Comparison of ENCODE assay signal across 8 cellular contexts in genomic region chr18:32470713-32471633, GRCh38. TPM values are rescaled to one million over a fixed set of nuclear protein-coding genes. Genes with fewer than 3 reads are reported as not detected.
DNase-seq lines count a peak whose midpoint lies in the region; ATAC-seq and TF ChIP-seq lines count a peak whose summit lies in the region.

GAREM1 (minus strand) TSS chr18:32470882; CDS start chr18:32470428, 454 bp downstream.

- H3K27me3 Mint-ChIP-seq in activated T-helper 1 cell treated with anti-CD3 and anti-CD28 coated beads, Interleukin-12 subunit alpha, Interleukin-12 subunit beta, Interleukin-2, Interleukin-4 antibody, amounts not matched to agents 30 ng/mL and 10 ng/mL and 1 ng/mL, durations not matched to agents 14 hours and 24 hours and 36 hours (ENCODE audit: insufficient read depth), result peaks cover 63% of the 10 kb centered on the region
- H3K27me3 Mint-ChIP-seq in naive B cell, result peaks cover 40 to 66% (median 59%) of the 10 kb centered on the region in 3 donors
- H3K27me3 Mint-ChIP-seq in stimulated activated memory B cell treated with anti-CD40 and anti-IgM and Interleukin-4, amounts not matched to agents 10 μg/mL and 1 μg/mL and 100 μg/mL, for 72 hours, result peaks cover 66% of the 10 kb centered on the region

- TF ChIP-seq POLR2A in Peyer's patch (IDR thresholded peaks at IDR 0.05), result peak; percentile 92 to 94

- H3K4me1 ChIP-seq in Peyer's patch, result peaks cover 0 to 12% (median 2%) of the 10 kb centered on the region in 4 donors

- H3K36me3 Mint-ChIP-seq in activated T-helper 1 cell treated with anti-CD3 and anti-CD28 coated beads, Interleukin-12 subunit alpha, Interleukin-12 subunit beta, Interleukin-2, Interleukin-4 antibody, amounts not matched to agents 30 ng/mL and 10 ng/mL and 1 ng/mL, durations not matched to agents 14 hours and 24 hours and 36 hours (ENCODE audit: low read depth), result no peaks in the 10 kb centered on the region
- no peaks in the 10 kb centered on the region for H3K36me3 Mint-ChIP-seq in naive B cell
- H3K36me3 Mint-ChIP-seq in stimulated activated memory B cell treated with anti-CD40 and anti-IgM and Interleukin-4, amounts not matched to agents 10 μg/mL and 1 μg/mL and 100 μg/mL, for 72 hours, result no peaks in the 10 kb centered on the region

- DNase-seq in DMS79 (lab: John Stamatoyannopoulos, UW) (peak; percentile 92), KG1 (lab: John Stamatoyannopoulos, UW) (peak; percentile 77), Peyer's patch (peak; percentile 51 to 95 (median 95)), fibroblast of gingiva (ENCODE audit: low read depth) (peak; percentile 98), naive B cell (peak; percentile 71)
- peak; percentile 79 for DNase-seq in activated T-helper 1 cell treated with anti-CD3 and anti-CD28 coated beads, Interleukin-12 subunit alpha, Interleukin-12 subunit beta, Interleukin-2, Interleukin-4 antibody, amounts not matched to agents 30 ng/mL and 10 ng/mL and 1 ng/mL, durations not matched to agents 14 hours and 24 hours and 36 hours (ENCODE audit: low spot score)

- no peak within 1 kb of the TSS for H3K27ac Mint-ChIP-seq in activated T-helper 1 cell treated with anti-CD3 and anti-CD28 coated beads, Interleukin-12 subunit alpha, Interleukin-12 subunit beta, Interleukin-2, Interleukin-4 antibody, amounts not matched to agents 30 ng/mL and 10 ng/mL and 1 ng/mL, durations not matched to agents 14 hours and 24 hours and 36 hours
- peak within 1 kb of the TSS in 3 of 6 donors; percentile 17 to 63 (median 26) for H3K27ac Mint-ChIP-seq in naive B cell
- H3K27ac Mint-ChIP-seq in stimulated activated memory B cell treated with anti-CD40 and anti-IgM and Interleukin-4, amounts not matched to agents 10 μg/mL and 1 μg/mL and 100 μg/mL, for 72 hours, result no peak within 1 kb of the TSS

- no peaks in the 10 kb centered on the region for H3K9me3 ChIP-seq in Peyer's patch

- no peaks in the 10 kb centered on the region for H3K27me3 ChIP-seq in Peyer's patch

- peak within 1 kb of the TSS; percentile 49 to 93 (median 70) for H3K4me3 ChIP-seq in Peyer's patch

- H3K9me3 Mint-ChIP-seq in activated T-helper 1 cell treated with anti-CD3 and anti-CD28 coated beads, Interleukin-12 subunit alpha, Interleukin-12 subunit beta, Interleukin-2, Interleukin-4 antibody, amounts not matched to agents 30 ng/mL and 10 ng/mL and 1 ng/mL, durations not matched to agents 14 hours and 24 hours and 36 hours, result no peaks in the 10 kb centered on the region
- H3K9me3 Mint-ChIP-seq in naive B cell, result no peaks in the 10 kb centered on the region
- no peaks in the 10 kb centered on the region for H3K9me3 Mint-ChIP-seq in stimulated activated memory B cell treated with anti-CD40 and anti-IgM and Interleukin-4, amounts not matched to agents 10 μg/mL and 1 μg/mL and 100 μg/mL, for 72 hours

- intact Hi-C loops in activated T-helper 1 cell treated with anti-CD3 and anti-CD28 coated beads, Interleukin-12 subunit alpha, Interleukin-12 subunit beta, Interleukin-2, Interleukin-4 antibody, amounts not matched to agents 30 ng/mL and 10 ng/mL and 1 ng/mL, durations not matched to agents 14 hours and 24 hours and 36 hours (cut with micrococcal nuclease), result loop anchor here (2.0 to 5.0 kb wide), 3 partner anchors 199 to 529 kb away; partner anchors contain the start of genes RNF125 and TRAPPC8

- peak within 1 kb of the TSS; percentile 81 for H3K4me3 Mint-ChIP-seq in activated T-helper 1 cell treated with anti-CD3 and anti-CD28 coated beads, Interleukin-12 subunit alpha, Interleukin-12 subunit beta, Interleukin-2, Interleukin-4 antibody, amounts not matched to agents 30 ng/mL and 10 ng/mL and 1 ng/mL, durations not matched to agents 14 hours and 24 hours and 36 hours
- peak within 1 kb of the TSS; percentile 79 to 91 (median 86) for H3K4me3 Mint-ChIP-seq in naive B cell
- peak within 1 kb of the TSS; percentile 81 for H3K4me3 Mint-ChIP-seq in stimulated activated memory B cell treated with anti-CD40 and anti-IgM and Interleukin-4, amounts not matched to agents 10 μg/mL and 1 μg/mL and 100 μg/mL, for 72 hours

- ATAC-seq in GM21737 (IDR thresholded peaks at IDR 0.05; ENCODE audit: unreplicated experiment), result peak; percentile 97
- ATAC-seq in naive B cell (ENCODE audit: low read depth in 2 of 2), result peak; percentile 85 to 88
- peak; percentile 93 for ATAC-seq in stimulated activated memory B cell treated with anti-CD40 and anti-IgM and Interleukin-4, amounts not matched to agents 10 μg/mL and 1 μg/mL and 100 μg/mL, for 72 hours

- TF ChIP-seq CTCF in Peyer's patch (IDR thresholded peaks at IDR 0.05), result peak; percentile 12 to 93 (median 64)

- peaks cover 31% of the 10 kb centered on the region for H3K4me1 Mint-ChIP-seq in activated T-helper 1 cell treated with anti-CD3 and anti-CD28 coated beads, Interleukin-12 subunit alpha, Interleukin-12 subunit beta, Interleukin-2, Interleukin-4 antibody, amounts not matched to agents 30 ng/mL and 10 ng/mL and 1 ng/mL, durations not matched to agents 14 hours and 24 hours and 36 hours (ENCODE audit: low read depth)
- peaks cover 19 to 25% (median 21%) of the 10 kb centered on the region in 3 donors for H3K4me1 Mint-ChIP-seq in naive B cell
- peaks cover 36% of the 10 kb centered on the region for H3K4me1 Mint-ChIP-seq in stimulated activated memory B cell treated with anti-CD40 and anti-IgM and Interleukin-4, amounts not matched to agents 10 μg/mL and 1 μg/mL and 100 μg/mL, for 72 hours

- peak within 1 kb of the TSS; percentile 58 to 96 (median 77) for H3K27ac ChIP-seq in Peyer's patch

- H3K36me3 ChIP-seq in Peyer's patch, result no peaks in the 10 kb centered on the region

RNA-seq across cellular contexts. Expression of gene GAREM1, which starts in this region (rescaled TPM):
- 10 to 100 TPM; 23.6 to 29.9 (median 29.1) TPM for total RNA-seq in Peyer's patch
- total RNA-seq in activated T-helper 1 cell treated with anti-CD3 and anti-CD28 coated beads, Interleukin-12 subunit alpha, Interleukin-12 subunit beta, Interleukin-2, Interleukin-4 antibody, amounts not matched to agents 30 ng/mL and 10 ng/mL and 1 ng/mL, durations not matched to agents 14 hours and 24 hours and 36 hours, result not detected in 2 replicates
- 1 to 10 TPM in 1 of 6 donors, under 1 TPM in 2, not detected in 3; 0.66 to 1.8 (median 0.77) TPM for polyA plus RNA-seq in naive B cell (ENCODE audit: low read depth in 6 of 6)

Comparison
In these comparisons a context has a peak if more than half of its experiments do, and no peak if none do; other contexts are left out.
1. Peak in every context shown above with its lines: DNase-seq, ATAC-seq, H3K4me3 ChIP-seq and H3K27ac ChIP-seq.
2. RNA of gene GAREM1 (total RNA-seq): 23.6 to 29.9 TPM in Peyer's patch; not detected in activated T-helper 1 cell treated with anti-CD3 and anti-CD28 coated beads, Interleukin-12 subunit alpha, Interleukin-12 subunit beta, Interleukin-2, Interleukin-4 antibody, amounts not matched to agents 30 ng/mL and 10 ng/mL and 1 ng/mL, durations not matched to agents 14 hours and 24 hours and 36 hours; every median in the first group is over 10 times any median in the second.
3. Peak in DNase-seq in activated T-helper 1 cell treated with anti-CD3 and anti-CD28 coated beads, Interleukin-12 subunit alpha, Interleukin-12 subunit beta, Interleukin-2, Interleukin-4 antibody, amounts not matched to agents 30 ng/mL and 10 ng/mL and 1 ng/mL, durations not matched to agents 14 hours and 24 hours and 36 hours; RNA of the gene not detected or under 1 TPM.